ENCODE assay signal across 5 cellular contexts in genomic region chr9:107443786-107444185, GRCh38.
"Had no signal": no experiment of that assay in that cellular context is flagged by ENCODE, and none has a peak within 500 bp of the region (broad histone marks: within the 10 kb centered on the region; RNA-seq: fewer than 3 reads in every experiment).

No MANE protein-coding gene starts in this region.

- H2AFZ ChIP-seq: GM23248 had no signal

- H3K27ac ChIP-seq: GM23248 had no signal

- H3K4me3 ChIP-seq: GM23248, HAP-1 had no signal

- H3K9me3 Mint-ChIP-seq: IgD-negative memory B cell had no signal

- H3K27ac Mint-ChIP-seq: IgD-negative memory B cell had no signal

- H3K9ac ChIP-seq: GM23248 had no signal

- DNase-seq: GM23248, GOT3, H7 had no signal

- H3K4me1 Mint-ChIP-seq: IgD-negative memory B cell had no signal

- H3K36me3 ChIP-seq: HAP-1 had no signal

- H3K9me3 ChIP-seq: HAP-1 had no signal
